Comparison of ENCODE assay signal across 8 cellular contexts in genomic region chr10:79938728-79939380, GRCh38. TPM values are rescaled to one million over a fixed set of nuclear protein-coding genes. Genes with fewer than 3 reads are reported as not detected.
DNase-seq lines count a peak whose midpoint lies in the region; ATAC-seq and TF ChIP-seq lines count a peak whose summit lies in the region.

No MANE protein-coding gene starts in this region.

- no peaks in the 10 kb centered on the region; the same call in 1 of the 2 replicates for H3K9me2 ChIP-seq in GM23338 (ENCODE audit: insufficient read depth)

- DNase-seq in SK-N-DZ (ENCODE audit: low spot score) = peak; percentile 75
- peak; percentile 51 for DNase-seq in myocyte (ENCODE audit: low read depth)
- DNase-seq in cerebellar cortex (ENCODE audit: low spot score) = no peak
- DNase-seq in GM23338 (ENCODE audit: low spot score) = no peak
- no peak for DNase-seq in activated CD8-positive, alpha-beta memory T cell treated with anti-CD3 and anti-CD28 coated beads, Interleukin-2, amount 10 ng/mL, durations not matched to agents 7 days and 5 days
- no peak for DNase-seq in NCI-H1092 treated with DMSO at 0.1 percent for 48 hours (lab: John Stamatoyannopoulos, UW)

- H2AFZ ChIP-seq in GM23338 = no peak overlapping the region

- no peak overlapping the region for H3K4me3 Mint-ChIP-seq in GM23338
- H3K4me3 Mint-ChIP-seq in activated CD8-positive, alpha-beta memory T cell treated with anti-CD3 and anti-CD28 coated beads, Interleukin-2, amount 10 ng/mL, durations not matched to agents 7 days and 5 days = no peak overlapping the region

- no peak overlapping the region for H3K4me2 ChIP-seq in GM23338

- no peaks in the 10 kb centered on the region for H3K27me3 ChIP-seq in GM23338 (ENCODE audit: insufficient read depth)

- no peaks in the 10 kb centered on the region for H3K36me3 Mint-ChIP-seq in GM23338 (ENCODE audit: low read depth)
- no peaks in the 10 kb centered on the region for H3K36me3 Mint-ChIP-seq in activated CD8-positive, alpha-beta memory T cell treated with anti-CD3 and anti-CD28 coated beads, Interleukin-2, amount 10 ng/mL, durations not matched to agents 7 days and 5 days

- no peaks in the 10 kb centered on the region; the same call in 2 of the 3 replicates for H3K4me1 Mint-ChIP-seq in GM23338
- peaks cover 4% of the 10 kb centered on the region for H3K4me1 Mint-ChIP-seq in activated CD8-positive, alpha-beta memory T cell treated with anti-CD3 and anti-CD28 coated beads, Interleukin-2, amount 10 ng/mL, durations not matched to agents 7 days and 5 days

- H3K79me2 ChIP-seq in GM23338 (replicated peaks; ENCODE audit: insufficient read depth) = no peaks in the 10 kb centered on the region

- no peaks in the 10 kb centered on the region for H3K4me1 ChIP-seq in GM23338 (ENCODE audit: insufficient read depth)

- peaks cover 8% of the 10 kb centered on the region for H3K27me3 Mint-ChIP-seq in GM23338 (ENCODE audit: insufficient read depth, low read depth, poor library complexity)
- H3K27me3 Mint-ChIP-seq in activated CD8-positive, alpha-beta memory T cell treated with anti-CD3 and anti-CD28 coated beads, Interleukin-2, amount 10 ng/mL, durations not matched to agents 7 days and 5 days = peaks cover 31% of the 10 kb centered on the region

- CTCF ChIA-PET in activated CD8-positive, alpha-beta memory T cell treated with anti-CD3 and anti-CD28 coated beads, Interleukin-2, amount 10 ng/mL, durations not matched to agents 7 days and 5 days (lab: Charles Lee) = interaction anchor here (0.9 to 1.2 kb wide), 2 partner anchors 9 to 119 kb away, joined by 3 to 4 read pairs; no protein-coding TSS in a partner anchor

- H3K4me3 ChIP-seq in GM23338 = no peak overlapping the region

- no peaks in the 10 kb centered on the region for H3K9me3 Mint-ChIP-seq in GM23338
- H3K9me3 Mint-ChIP-seq in activated CD8-positive, alpha-beta memory T cell treated with anti-CD3 and anti-CD28 coated beads, Interleukin-2, amount 10 ng/mL, durations not matched to agents 7 days and 5 days (ENCODE audit: low read depth) = no peaks in the 10 kb centered on the region

- no peaks in the 10 kb centered on the region for H4K20me1 ChIP-seq in GM23338 (replicated peaks; ENCODE audit: insufficient read depth)

- H3K27ac ChIP-seq in GM23338 (ENCODE audit: low read depth) = no peak overlapping the region

- peak; percentile 68 for ATAC-seq in GM18508 (IDR thresholded peaks at IDR 0.05; ENCODE audit: insufficient read depth, unreplicated experiment)
- peak; percentile 66 for ATAC-seq in HG02642 (IDR thresholded peaks at IDR 0.05; ENCODE audit: poor library complexity, unreplicated experiment)
- ATAC-seq in GM23338 = no peak
- no peak for ATAC-seq in activated CD8-positive, alpha-beta memory T cell treated with anti-CD3 and anti-CD28 coated beads, Interleukin-2, amount 10 ng/mL, durations not matched to agents 7 days and 5 days

- H3K36me3 ChIP-seq in GM23338 (ENCODE audit: insufficient read depth) = no peaks in the 10 kb centered on the region

- no peak for TF ChIP-seq CTCF in GM23338 (conservative IDR thresholded peaks at IDR 0.05; ENCODE audit: low read depth in 2 of 2)

- no peak overlapping the region for H3K27ac Mint-ChIP-seq in GM23338
- no peak overlapping the region for H3K27ac Mint-ChIP-seq in activated CD8-positive, alpha-beta memory T cell treated with anti-CD3 and anti-CD28 coated beads, Interleukin-2, amount 10 ng/mL, durations not matched to agents 7 days and 5 days

- H3F3A ChIP-seq in GM23338 (replicated peaks; ENCODE audit: low read depth) = no peaks in the 10 kb centered on the region

TF ChIP-seq in GM23338, 12 proteins besides CTCF, POLR2A, EP300 and RAD21:
- TF ChIP-seq EZH2 (IDR thresholded peaks at IDR 0.05; ENCODE audit: low read depth, unreplicated experiment) (no peak), POLR2AphosphoS5 (IDR thresholded peaks at IDR 0.05; ENCODE audit: low read depth) (no peak), STAT1 (IDR thresholded peaks at IDR 0.05; ENCODE audit: unreplicated experiment) (no peak), JUNB (IDR thresholded peaks at IDR 0.05; ENCODE audit: unreplicated experiment) (no peak), CREB1 (CRISPR knock-in tag; IDR thresholded peaks at IDR 0.05; ENCODE audit: low read depth) (no peak), EZH2phosphoT487 (IDR thresholded peaks at IDR 0.05; ENCODE audit: unreplicated experiment) (no peak), ETS1 (IDR thresholded peaks at IDR 0.05) (no peak)

RNA-seq across cellular contexts. Expression of gene SFTPD, which starts 10.1 kb away (rescaled TPM):
- polyA plus RNA-seq in SK-N-DZ (2014; cell fraction: cytosol; rRNA removed) = not detected in 2 replicates
- not detected in 2 replicates for polyA plus RNA-seq in SK-N-DZ (2014; cell fraction: nucleus; rRNA removed)
- not detected in 2 replicates for total RNA-seq in myocyte
- polyA plus RNA-seq in myocyte (2012) = 0.08 TPM
- total RNA-seq in GM23338 (2014; rRNA removed; shearing (Covaris generic)) = 0.70 TPM in 1 of 2 replicates, not detected in the other
- polyA plus RNA-seq in GM23338 (2016; fragmentation: Nextera tagmentation; extraction: Ambion mirVana) = 0.23 TPM in 1 of 2 replicates, not detected in the other
- total RNA-seq in activated CD8-positive, alpha-beta memory T cell treated with anti-CD3 and anti-CD28 coated beads, Interleukin-2, amount 10 ng/mL, durations not matched to agents 7 days and 5 days = not detected

Comparison
In these comparisons a context has a peak if more than half of its experiments do, and no peak if none do; other contexts are left out.
1. ATAC-seq: peak in GM18508 (single experiment) and HG02642 (single experiment); none in GM23338 (single experiment) and activated CD8-positive, alpha-beta memory T cell treated with anti-CD3 and anti-CD28 coated beads, Interleukin-2, amount 10 ng/mL, durations not matched to agents 7 days and 5 days (single experiment).
2. DNase-seq: peak in SK-N-DZ (single experiment) and myocyte (single experiment); none in cerebellar cortex (single experiment), GM23338 (single experiment), activated CD8-positive, alpha-beta memory T cell treated with anti-CD3 and anti-CD28 coated beads, Interleukin-2, amount 10 ng/mL, durations not matched to agents 7 days and 5 days (single experiment) and NCI-H1092 treated with DMSO at 0.1 percent for 48 hours (single experiment).